In the genomic region with DNA sequence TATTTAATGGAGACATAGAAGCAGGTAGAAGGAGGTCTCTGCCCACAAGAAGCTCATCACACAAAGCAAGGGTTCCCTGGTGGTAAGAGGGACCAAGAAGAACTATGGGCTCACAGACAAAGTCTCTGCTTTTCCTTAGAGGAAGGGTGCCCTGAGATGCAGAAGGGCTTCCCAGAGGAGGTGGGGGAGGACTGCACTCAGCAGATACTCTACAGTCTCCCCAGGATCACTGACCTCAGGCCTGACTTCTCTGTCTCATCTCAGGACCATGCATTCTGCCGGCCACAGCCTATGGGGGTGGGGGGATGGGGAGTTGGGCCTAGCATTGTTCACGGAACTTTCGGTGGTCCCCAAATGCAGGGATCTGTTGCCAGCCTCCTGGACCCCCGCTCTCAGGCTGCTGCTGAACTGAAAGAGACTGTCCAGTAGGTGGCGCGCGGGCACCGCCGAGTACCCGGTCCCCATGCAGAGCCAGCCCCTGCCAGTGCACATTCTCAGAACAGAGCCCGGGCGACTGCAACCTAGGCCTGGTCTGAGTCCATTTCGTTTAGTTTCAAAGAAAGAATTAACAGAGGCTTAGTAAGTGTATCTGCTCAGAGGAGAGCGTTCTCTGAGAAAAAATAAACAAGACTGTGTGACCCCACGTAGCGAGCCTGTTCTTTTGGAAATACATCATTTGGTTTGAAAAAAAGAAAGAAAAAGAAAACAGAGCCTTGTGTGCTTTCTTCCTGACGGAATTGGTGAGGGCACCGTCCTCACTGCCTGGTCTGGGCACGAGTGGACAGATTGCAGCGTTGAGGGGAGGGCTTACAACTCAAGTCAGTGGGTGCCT, we compare ENCODE assay signal across 8 cellular contexts.
DNase-seq lines count a peak whose midpoint lies in the region; ATAC-seq, FAIRE-seq and TF ChIP-seq lines count a peak whose summit lies in the region.

No MANE protein-coding gene starts in this region.

- intact Hi-C loops in A673 (cut with micrococcal nuclease; ENCODE audit: unreplicated experiment), result loop anchor here (5.0 to 10.0 kb wide), 5 partner anchors 429 to 1399 kb away; no protein-coding TSS in a partner anchor

- POLR2A ChIA-PET in A673 (lab: Charles Lee; ENCODE audit: low non-redundant PET), result no interaction called here

- no peak for FAIRE-seq in urothelium cell line (lab: Jason Lieb, UNC)

- in situ Hi-C loops in GM13977 (cut with MboI; ENCODE audit: low pct_unique_long_range_greater_than_20kb, low sequenced_read_pairs, unreplicated experiment), result no loop called here

- BruUV-seq in A673 (replicated peaks; lab: Mats Ljungman, UMichigan), result no TSS peak

- CTCF ChIA-PET in A673 (lab: Charles Lee), result no interaction called here

- no peaks in the 10 kb centered on the region for H3K36me3 ChIP-seq in A673 (ENCODE audit: insufficient read depth, low read length, poor library complexity, severe bottlenecking)

- DNase-seq in A673 (ENCODE audit: low spot score), result peak; percentile 38
- peak; percentile 69 for DNase-seq in GM13977 (ENCODE audit: low spot score)
- peak; percentile 85 for DNase-seq in NCI-H748 (lab: John Stamatoyannopoulos, UW; ENCODE audit: unreplicated experiment)
- peak; percentile 22 for DNase-seq in activated T-cell treated with anti-CD3 and anti-CD28 coated beads, Interleukin-2, amount 50 U/mL, for 1 hour
- DNase-seq in foreskin keratinocyte, result no peak
- peak; percentile 65 for DNase-seq in omental fat pad (ENCODE audit: low spot score)
- DNase-seq in urothelium cell line (ENCODE audit: low spot score), result peak; percentile 80

- no peak overlapping the region for H3K4me3 ChIP-seq in A673 (ENCODE audit: low read depth, low read length, poor library complexity, severe bottlenecking)

- ATAC-seq in HG03342 (IDR thresholded peaks at IDR 0.05; ENCODE audit: unreplicated experiment) (peak; percentile 74), foreskin keratinocyte (peak; percentile 72), omental fat pad (ENCODE audit: low FRiP score) (peak; percentile 79)

- peak; percentile 75 for TF ChIP-seq CTCF in A673 (conservative IDR thresholded peaks at IDR 0.05; ENCODE audit: low read depth, low read length)
- peak; percentile 90 for TF ChIP-seq CTCF in GM13977 (IDR thresholded peaks at IDR 0.05; ENCODE audit: extremely low read depth, insufficient read depth, missing control alignments)
- TF ChIP-seq CTCF in foreskin keratinocyte (conservative IDR thresholded peaks at IDR 0.05), result peak; percentile 83
- peak in 2 of 3 donors; percentile 11 to 31 for TF ChIP-seq CTCF in omental fat pad (IDR thresholded peaks at IDR 0.05)

- H3K27me3 ChIP-seq in A673 (replicated peaks; ENCODE audit: insufficient read depth, low read depth, low read length, poor library complexity) (peaks cover 8% of the 10 kb centered on the region), foreskin keratinocyte (peaks cover 2% of the 10 kb centered on the region)

- H3K27ac ChIP-seq in A673 (ENCODE audit: low read depth, low read length, poor library complexity, severe bottlenecking) (no peak overlapping the region), foreskin keratinocyte (no peak overlapping the region)

- no peaks in the 10 kb centered on the region for H3K4me1 ChIP-seq in A673 (ENCODE audit: insufficient read depth, low read length, poor library complexity, severe bottlenecking)
- no peaks in the 10 kb centered on the region for H3K4me1 ChIP-seq in foreskin keratinocyte

- no peaks in the 10 kb centered on the region for H3K9me3 ChIP-seq in A673 (ENCODE audit: low read depth, low read length, poor library complexity, severe bottlenecking)

Comparison
In these comparisons a context has a peak if more than half of its experiments do, and no peak if none do; other contexts are left out.
1. DNase-seq: peak in A673 (single experiment), GM13977 (single experiment), NCI-H748 (single experiment), activated T-cell treated with anti-CD3 and anti-CD28 coated beads, Interleukin-2, amount 50 U/mL, for 1 hour (single experiment), omental fat pad (single experiment) and urothelium cell line (single experiment); none in foreskin keratinocyte (0 of 2).
2. CTCF ChIP-seq: peak in every context shown above with its lines; median percentile 90 in GM13977; 83 in foreskin keratinocyte; 75 in A673; 21 in omental fat pad.
3. Peak in every context shown above with its lines, with median percentiles within 50 percentile points of each other: ATAC-seq.